3 cellular contexts compared by ENCODE assay signal in genomic region chr11:111660822-111661221, GRCh38.
"Had no signal": no experiment of that assay in that cellular context is flagged by ENCODE, and none has a peak within 500 bp of the region (broad histone marks: within the 10 kb centered on the region; RNA-seq: fewer than 3 reads in every experiment).

No MANE protein-coding gene starts in this region.

- H3K4me2 ChIP-seq: GM23338 had no signal

- DNase-seq: H9, HCEC 1CT had no signal

- ATAC-seq: GM23338 had no signal

- H3K4me3 ChIP-seq: GM23338 had no signal

- H2AFZ ChIP-seq: GM23338 had no signal
